In the genomic region with DNA sequence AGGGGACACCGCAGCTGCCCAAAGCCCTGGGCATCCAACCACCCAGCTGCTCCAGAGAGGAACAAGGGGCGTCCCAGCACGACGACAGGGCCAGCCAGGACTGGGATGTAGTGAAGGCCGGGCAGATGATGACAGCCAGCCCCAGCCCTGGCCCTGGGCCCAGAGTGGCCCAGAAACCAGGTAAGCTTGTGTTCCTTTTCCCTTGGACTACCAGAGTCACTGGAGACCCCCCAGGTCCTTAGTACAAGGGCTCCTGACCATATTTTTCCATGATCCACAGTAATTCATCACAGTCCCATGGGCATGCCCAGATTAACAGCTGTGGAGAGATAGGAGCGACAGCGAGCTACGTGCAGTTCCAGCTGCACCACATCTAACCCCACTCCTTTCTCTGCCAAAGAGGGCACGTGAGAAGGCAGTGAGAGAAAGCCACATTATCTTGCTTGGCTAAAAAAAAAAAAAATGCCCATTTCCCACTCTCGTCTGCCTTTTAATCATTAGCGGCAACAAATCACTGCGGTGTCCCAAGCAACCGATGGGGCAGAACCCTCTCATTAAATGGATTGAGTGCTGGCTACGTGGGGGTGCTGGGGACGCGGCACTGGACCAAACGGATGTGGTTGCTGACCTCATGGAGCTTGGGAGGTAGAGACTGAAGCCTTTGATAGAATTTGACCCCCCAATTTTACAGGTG, we compare ENCODE assay signal across 15 cellular contexts. TPM values are rescaled to one million over a fixed set of nuclear protein-coding genes. Genes with fewer than 3 reads are reported as not detected.
DNase-seq lines count a peak whose midpoint lies in the region; ATAC-seq and TF ChIP-seq lines count a peak whose summit lies in the region.
"Had no signal": no experiment of that assay in that cellular context is flagged by ENCODE, and none has a peak within 500 bp of the region (broad histone marks: within the 10 kb centered on the region; RNA-seq: fewer than 3 reads in every experiment).

No MANE protein-coding gene starts in this region.

- peak overlapping the region; percentile 82 for H2AFZ ChIP-seq in IMR-90 (replicated peaks; ENCODE audit: low read length, poor library complexity)

- H3K18ac ChIP-seq in IMR-90 (ENCODE audit: low read depth, low read length): peak overlapping the region; percentile 71

- H3K9me3 ChIP-seq in IMR-90 (ENCODE audit: control insufficient read depth, insufficient read depth, low read length): no peaks in the 10 kb centered on the region
- no peaks in the 10 kb centered on the region for H3K9me3 ChIP-seq in stomach

- peak overlapping the region; percentile 69 for H3K14ac ChIP-seq in IMR-90 (replicated peaks; ENCODE audit: low read depth, low read length)

- ATAC-seq in IMR-90 (ENCODE audit: low read depth) (peak; percentile 12; the same call in 1 of the 2 replicates), HG03196 (IDR thresholded peaks at IDR 0.05; ENCODE audit: unreplicated experiment) (no peak), GM19452 (IDR thresholded peaks at IDR 0.05; ENCODE audit: unreplicated experiment) (no peak)
- ATAC-seq in activated CD4-positive, CD25-positive, alpha-beta regulatory T cell treated with anti-CD3 and anti-CD28 coated beads, Interleukin-2, amount 50 U/mL, for 24 hours: no peak
- ATAC-seq: stimulated activated naive CD8-positive, alpha-beta T cell treated with anti-CD3 and anti-CD28 coated beads, Interleukin-15, amount 100 ng/mL, for 72 hours had no signal

- CTCF ChIA-PET in IMR-90 (lab: Yijun Ruan, JAX): no interaction called here

- dilution Hi-C loops in IMR-90 (cut with HindIII; ENCODE audit: low sequenced_read_pairs, unreplicated experiment): no loop called here

- TF ChIP-seq CTCF in IMR-90 (conservative IDR thresholded peaks at IDR 0.05; ENCODE audit: low read depth, low read length) (no peak), stomach (IDR thresholded peaks at IDR 0.05) (no peak)

- peak overlapping the region; percentile 66 for H4K5ac ChIP-seq in IMR-90 (ENCODE audit: low read depth, low read length)

- H3K27me3 ChIP-seq in IMR-90 (ENCODE audit: control insufficient read depth, insufficient read depth, low read length) (no peaks in the 10 kb centered on the region), stomach (no peaks in the 10 kb centered on the region)

- peak overlapping the region; percentile 6 for H2AK9ac ChIP-seq in IMR-90 (replicated peaks; ENCODE audit: low read depth, low read length, poor library complexity)

- intact Hi-C loops in IMR-90 (cut with micrococcal nuclease) (no loop called here), stomach (cut with DNase I; ENCODE audit: low total_unique reads) (no loop called here)

- peaks cover 47% of the 10 kb centered on the region for H3K4me1 ChIP-seq in IMR-90 (ENCODE audit: control insufficient read depth, insufficient read depth, low read length)
- H3K4me1 ChIP-seq in stomach: peaks cover 57 to 71% (median 59%) of the 10 kb centered on the region in 4 donors

- no peaks in the 10 kb centered on the region for H4K20me1 ChIP-seq in IMR-90 (ENCODE audit: insufficient read depth, low read length)

- TF ChIP-seq POLR2A in IMR-90 (IDR thresholded peaks at IDR 0.05; ENCODE audit: low read depth, low read length): no peak
- no peak for TF ChIP-seq POLR2A in stomach (IDR thresholded peaks at IDR 0.05)

- peak overlapping the region; percentile 48 for H2AK5ac ChIP-seq in IMR-90 (ENCODE audit: low read depth, low read length)

- BruUV-seq in IMR-90 (replicated peaks; lab: Mats Ljungman, UMichigan): no TSS peak

- H3K36me3 ChIP-seq in IMR-90 (ENCODE audit: control insufficient read depth, insufficient read depth, low read length) (no peaks in the 10 kb centered on the region), stomach (no peaks in the 10 kb centered on the region)

- H2BK120ac ChIP-seq in IMR-90 (ENCODE audit: low read depth, low read length): peak overlapping the region; percentile 76; the same call in 1 of the 2 replicates

- no peak for TF ChIP-seq RAD21 in IMR-90 (IDR thresholded peaks at IDR 0.05; ENCODE audit: low read length)

- H3K4ac ChIP-seq in IMR-90 (ENCODE audit: low read depth, low read length): peak overlapping the region; percentile 80

- peak overlapping the region; percentile 17 to 71 for H4K8ac ChIP-seq in IMR-90 (ENCODE audit: low read depth in 2 of 2, low read length in 2 of 2)

- H3K56ac ChIP-seq in IMR-90 (ENCODE audit: extremely low read depth, insufficient read depth, low read length): no peak overlapping the region; the same call in 1 of the 2 replicates

- TF ChIP-seq EP300 in stomach (IDR thresholded peaks at IDR 0.05): no peak

- peak; percentile 62 for DNase-seq in IMR-90
- DNase-seq in dermis microvascular lymphatic vessel endothelial cell (ENCODE audit: low read depth in 2 of 2): peak; percentile 72 to 92
- peak; percentile 93 for DNase-seq in left kidney (ENCODE audit: low read depth, low spot score)
- DNase-seq in stomach: no peak
- DNase-seq in SKM-1 treated with dmso at 0.1 percent for 144 hours (lab: John Stamatoyannopoulos, UW; ENCODE audit: unreplicated experiment): no peak
- DNase-seq: activated B cell treated with CpG ODN at 0.5 μM for 24 hours; CD8-positive, alpha-beta memory T cell; glutamatergic neuron; HCEC 1CT; Kasumi-1; stimulated activated CD4-positive, alpha-beta T cell treated with anti-CD3 and anti-CD28 coated beads, Interleukin-2, amount 100 ng/mL, for 48 hours; stimulated activated naive CD8-positive, alpha-beta T cell treated with anti-CD3 and anti-CD28 coated beads, Interleukin-15, amount 100 ng/mL, for 72 hours had no signal

- no peaks in the 10 kb centered on the region for H3K79me1 ChIP-seq in IMR-90 (ENCODE audit: low read depth in 1 of 2, low read length in 2 of 2)

- peak overlapping the region; percentile 39 for H3K4me2 ChIP-seq in IMR-90 (ENCODE audit: low read depth, low read length)

- POLR2A ChIA-PET in IMR-90 (lab: Charles Lee; ENCODE audit: unreplicated experiment): no interaction called here

- peaks cover 12% of the 10 kb centered on the region for H3K9me1 ChIP-seq in IMR-90 (ENCODE audit: insufficient read depth, low read length)

- peak overlapping the region; percentile 30; the same call in 2 of the 3 replicates for H2BK15ac ChIP-seq in IMR-90 (ENCODE audit: low read depth, low read length)

- peak overlapping the region; percentile 45; the same call in 1 of the 2 replicates for H4K91ac ChIP-seq in IMR-90 (ENCODE audit: insufficient read depth, low read depth, low read length)

- peak overlapping the region; percentile 83 for H3K27ac ChIP-seq in IMR-90 (ENCODE audit: insufficient read depth, low read length)
- H3K27ac ChIP-seq in stomach: peak overlapping the region; percentile 34 to 88 (median 66)

- no peak overlapping the region for H3K4me3 ChIP-seq in IMR-90 (ENCODE audit: insufficient read depth, low read depth, low read length)
- H3K4me3 ChIP-seq in stomach: no peak overlapping the region

- H3K9ac ChIP-seq in IMR-90 (ENCODE audit: low read depth, low read length): peak overlapping the region; percentile 46

- peak overlapping the region; percentile 38; the same call in 1 of the 2 replicates for H2BK20ac ChIP-seq in IMR-90 (ENCODE audit: low read depth, low read length)

- peak overlapping the region; percentile 77 for H3K23ac ChIP-seq in IMR-90 (ENCODE audit: low read depth, low read length)

- WGBS in IMR-90 (ENCODE audit: extremely low coverage in 2 of 2, insufficient read length in 1 of 2), 2 experiments: no CpG with 5 or more reads among the region's 17 CpGs
- WGBS in stomach, 5 donors: 44 to 71% (median 53%) methylated on average over 12 to 17 of the region's 17 CpGs

- H2BK5ac ChIP-seq in IMR-90 (ENCODE audit: low read depth, low read length, poor library complexity, severe bottlenecking): peak overlapping the region; percentile 84

- in situ Hi-C loops in IMR-90 (cut with MboI; ENCODE audit: low sequenced_read_pairs): no loop called here

TF ChIP-seq in IMR-90, 13 proteins besides CTCF, POLR2A, EP300 and RAD21 (continues in another document):
- TF ChIP-seq RCOR1 (IDR thresholded peaks at IDR 0.05; ENCODE audit: insufficient replicate concordance, low read length) (no peak), BHLHE40 (IDR thresholded peaks at IDR 0.05; ENCODE audit: low read depth, low read length) (peak; percentile 95), CEBPB (IDR thresholded peaks at IDR 0.05; ENCODE audit: low read depth, low read length) (no peak), USF2 (IDR thresholded peaks at IDR 0.05; ENCODE audit: low read depth, low read length) (peak; percentile 24; the same call in 1 of the 2 replicates), SMC3 (IDR thresholded peaks at IDR 0.05; ENCODE audit: low read depth, low read length) (no peak), MAFK (IDR thresholded peaks at IDR 0.05; ENCODE audit: low read depth, low read length) (no peak)

RNA-seq across cellular contexts. Expression of gene SYNPO, which starts 21.7 kb away (rescaled TPM):
- 3.0 and 3.1 TPM in 2 replicates for total RNA-seq in IMR-90 (2012; rRNA removed)
- polyA plus RNA-seq in IMR-90 (2012; rRNA removed): 22.6 and 24.8 TPM in 2 replicates
- 10.2 and 21.0 TPM in 2 replicates for polyA plus RNA-seq in IMR-90 (2012; cell fraction: cytosol; rRNA removed)
- 33.0 and 36.8 TPM in 2 replicates for polyA plus RNA-seq in IMR-90 (2012; cell fraction: nucleus; rRNA removed; ENCODE audit: low replicate concordance)
- 5.6 and 12.3 TPM in 2 replicates for total RNA-seq in dermis microvascular lymphatic vessel endothelial cell
- 10 to 100 TPM in 3 of 5 donors, 1 to 10 TPM in 2; 3.7 to 52.7 (median 20.1) TPM for total RNA-seq in stomach
- polyA plus RNA-seq in stomach: 10 to 100 TPM; 12.6 to 42.3 (median 23.2) TPM
- polyA plus RNA-seq: CD8-positive, alpha-beta memory T cell had no signal

RNA-seq across cellular contexts. Expression of gene MYOZ3, which starts 42.3 kb away (rescaled TPM):
- total RNA-seq in IMR-90 (2012; rRNA removed) (under 0.01 TPM in 2 replicates), dermis microvascular lymphatic vessel endothelial cell (0.13 and 0.25 TPM in 2 replicates), stomach (under 1 TPM in 1 of 5 donors, not detected in 4; 0.55 TPM)
- polyA plus RNA-seq in IMR-90 (2012; rRNA removed) (0.24 TPM in 2 replicates), stomach (1 to 10 TPM in 1 of 3 donors, under 1 TPM in 2; 0.23 to 1.8 (median 0.50) TPM)
- 0.02 and 0.04 TPM in 2 replicates for polyA plus RNA-seq in IMR-90 (2012; cell fraction: cytosol; rRNA removed)
- 0.16 and 0.25 TPM in 2 replicates for polyA plus RNA-seq in IMR-90 (2012; cell fraction: nucleus; rRNA removed; ENCODE audit: low replicate concordance)
- total RNA-seq: CD8-positive, alpha-beta memory T cell had no signal
- polyA plus RNA-seq: CD8-positive, alpha-beta memory T cell had no signal

Comparison
In these comparisons a context has a peak if more than half of its experiments do, and no peak if none do; other contexts are left out.
1. DNase-seq: peak in IMR-90 (single experiment), dermis microvascular lymphatic vessel endothelial cell (2 of 2) and left kidney (single experiment); none in stomach (single experiment) and SKM-1 treated with dmso at 0.1 percent for 144 hours (single experiment).